In the genomic region with DNA sequence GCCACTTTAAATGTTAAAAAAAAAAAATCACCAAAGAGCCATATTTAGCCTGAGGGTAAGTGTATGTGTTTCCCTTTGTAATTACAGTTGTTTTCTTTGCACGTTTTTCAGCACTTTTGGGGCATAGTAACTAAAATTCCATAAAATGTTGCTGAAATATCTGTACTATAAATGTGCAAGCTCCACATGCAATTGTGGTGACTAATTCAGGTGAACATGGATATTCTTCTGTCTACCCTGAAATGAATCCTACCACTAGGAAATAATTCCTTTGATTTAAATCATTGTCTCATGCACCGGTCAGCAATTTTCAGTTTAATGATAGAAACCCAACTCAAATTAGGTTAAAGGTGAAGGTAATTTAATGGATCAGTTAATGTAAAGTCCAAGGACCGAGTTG, we compare ENCODE assay signal across 27 cellular contexts.
"Had no signal": no experiment of that assay in that cellular context is flagged by ENCODE, and none has a peak within 500 bp of the region (broad histone marks: within the 10 kb centered on the region; RNA-seq: fewer than 3 reads in every experiment).

No MANE protein-coding gene starts in this region.

- H3K27me3 ChIP-seq: breast epithelium had no signal

- H3K9me3 ChIP-seq: breast epithelium had no signal

- ATAC-seq: activated CD8-positive, alpha-beta memory T cell treated with anti-CD3 and anti-CD28 coated beads, Interleukin-2, amount 10 ng/mL, durations not matched to agents 7 days and 5 days; T-cell had no signal

- DNase-seq: activated B cell treated with CpG ODN at 0.5 μM for 24 hours; activated CD4-positive, alpha-beta T cell treated with anti-CD3 and anti-CD28 coated beads for 1 hour; activated CD4-positive, alpha-beta T cell treated with anti-CD3 and anti-CD28 coated beads, Interleukin-2, amount 10 ng/mL, durations not matched to agents 24 days and 14 days; activated CD4-positive, alpha-beta T cell treated with anti-CD3 and anti-CD28 coated beads, Interleukin-2, amount 50 U/mL, for 48 hours; activated CD8-positive, alpha-beta memory T cell treated with anti-CD3 and anti-CD28 coated beads, Interleukin-2, amount 10 ng/mL, durations not matched to agents 7 days and 5 days; activated effector memory CD4-positive, alpha-beta T cell treated with Interleukin-2 at 50 U/mL for 16 hours; activated naive CD4-positive, alpha-beta T cell; activated T-cell treated with anti-CD3 and anti-CD28 coated beads, Interleukin-2, amount 50 U/mL, for 24 hours; aorta; NCI-H1105 treated with DMSO at 0.1 percent for 48 hours; NCI-H1436 treated with DMSO at 0.1 percent for 48 hours; NCI-H187; NCI-H2081; NCI-H510A treated with DMSO at 0.1 percent for 48 hours; NCI-H69; NK-92 treated with Interleukin-12 subunit alpha and Interleukin-12 subunit beta, amount 100 ng/mL, for 24 hours; OCI-M1; T-cell; T-helper 2 cell; T1000 had no signal

- H3K27ac ChIP-seq: breast epithelium, SK-N-MC had no signal

- H3K9me3 Mint-ChIP-seq: activated B cell treated with CpG ODN at 0.5 μM for 24 hours; activated naive CD4-positive, alpha-beta T cell treated with anti-CD3 and anti-CD28 coated beads, Interleukin-2, amount 50 U/mL, for 24 hours; activated T-cell treated with anti-CD3 and anti-CD28 coated beads, Interleukin-2, amount 50 U/mL, for 24 hours; T-cell had no signal

- H3K27ac Mint-ChIP-seq: activated B cell treated with CpG ODN at 0.5 μM for 24 hours; activated CD4-positive, alpha-beta T cell treated with anti-CD3 and anti-CD28 coated beads, Interleukin-2, amount 10 ng/mL, durations not matched to agents 24 days and 14 days; activated CD8-positive, alpha-beta memory T cell treated with anti-CD3 and anti-CD28 coated beads, Interleukin-2, amount 10 ng/mL, durations not matched to agents 7 days and 5 days; activated naive CD4-positive, alpha-beta T cell treated with anti-CD3 and anti-CD28 coated beads, Interleukin-2, amount 50 U/mL, for 24 hours; activated T-cell treated with anti-CD3 and anti-CD28 coated beads, Interleukin-2, amount 50 U/mL, for 24 hours; activated T-helper 1 cell treated with anti-CD3 and anti-CD28 coated beads, Interleukin-12 subunit alpha, Interleukin-12 subunit beta, Interleukin-2, Interleukin-4 antibody, amounts not matched to agents 30 ng/mL and 10 ng/mL and 1 ng/mL, durations not matched to agents 14 hours and 24 hours and 36 hours had no signal

- H3K4me1 ChIP-seq: breast epithelium had no signal

- FAIRE-seq: K562, RCC 7860, TTC549 had no signal

- H3K4me3 ChIP-seq: breast epithelium, K562, SK-N-MC had no signal

- H3K4me3 Mint-ChIP-seq: activated B cell treated with CpG ODN at 0.5 μM for 24 hours; activated CD4-positive, alpha-beta T cell treated with anti-CD3 and anti-CD28 coated beads, Interleukin-2, amount 10 ng/mL, durations not matched to agents 24 days and 14 days; activated CD8-positive, alpha-beta memory T cell treated with anti-CD3 and anti-CD28 coated beads, Interleukin-2, amount 10 ng/mL, durations not matched to agents 7 days and 5 days; activated naive CD4-positive, alpha-beta T cell treated with anti-CD3 and anti-CD28 coated beads, Interleukin-2, amount 50 U/mL, for 24 hours; activated T-cell treated with anti-CD3 and anti-CD28 coated beads, Interleukin-2, amount 50 U/mL, for 24 hours; activated T-helper 1 cell treated with anti-CD3 and anti-CD28 coated beads, Interleukin-12 subunit alpha, Interleukin-12 subunit beta, Interleukin-2, Interleukin-4 antibody, amounts not matched to agents 30 ng/mL and 10 ng/mL and 1 ng/mL, durations not matched to agents 14 hours and 24 hours and 36 hours; T-cell had no signal

- H3K36me3 ChIP-seq: breast epithelium had no signal

- H3K36me3 Mint-ChIP-seq: activated CD8-positive, alpha-beta memory T cell treated with anti-CD3 and anti-CD28 coated beads, Interleukin-2, amount 10 ng/mL, durations not matched to agents 7 days and 5 days had no signal

- H3K4me1 Mint-ChIP-seq: activated B cell treated with CpG ODN at 0.5 μM for 24 hours; activated CD4-positive, alpha-beta T cell treated with anti-CD3 and anti-CD28 coated beads, Interleukin-2, amount 10 ng/mL, durations not matched to agents 24 days and 14 days; activated CD8-positive, alpha-beta memory T cell treated with anti-CD3 and anti-CD28 coated beads, Interleukin-2, amount 10 ng/mL, durations not matched to agents 7 days and 5 days; activated naive CD4-positive, alpha-beta T cell treated with anti-CD3 and anti-CD28 coated beads, Interleukin-2, amount 50 U/mL, for 24 hours; T-cell had no signal
